Comparison of ENCODE assay signal across 10 cellular contexts in the genomic region with DNA sequence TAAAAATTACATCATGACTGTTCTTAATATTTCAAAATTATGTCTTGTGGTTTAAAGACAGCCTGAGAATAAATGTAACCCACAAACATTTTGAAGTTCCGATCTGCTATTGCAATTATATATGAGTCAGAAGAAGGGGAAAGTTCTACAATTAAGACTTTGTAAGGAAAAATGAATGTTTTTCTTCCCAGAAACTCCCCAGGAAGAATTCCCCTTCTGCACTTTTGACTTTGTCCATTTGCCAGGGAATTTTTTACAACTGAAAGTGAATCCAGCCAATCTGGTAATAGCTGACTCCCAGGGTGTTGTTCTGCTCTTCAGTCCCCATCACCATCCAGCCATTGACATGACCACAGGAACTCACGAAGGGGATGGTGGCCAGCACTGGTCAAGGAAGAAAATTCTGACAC.
A peak's percentile ranks its signal among the peaks of the same experiment; 100 is the strongest.
DNase-seq lines count a peak whose midpoint lies in the region; ATAC-seq, FAIRE-seq and TF ChIP-seq lines count a peak whose summit lies in the region.
"Had no signal": no experiment of that assay in that cellular context is flagged by ENCODE, and none has a peak within 500 bp of the region (broad histone marks: within the 10 kb centered on the region; RNA-seq: fewer than 3 reads in every experiment).

No MANE protein-coding gene starts in this region.

- peak overlapping the region; percentile 22 for H3K4me3 Mint-ChIP-seq in chondrocyte (ENCODE audit: unreplicated experiment)
- H3K4me3 Mint-ChIP-seq: brain had no signal

- H3K9me3 ChIP-seq in liver (ENCODE audit: control insufficient read depth in 4 of 4, low read length in 3 of 4) (no peaks in the 10 kb centered on the region), HepG2 (ENCODE audit: low read length) (no peaks in the 10 kb centered on the region)

- no TSS peak for BruUV-seq in HepG2 (replicated peaks; lab: Mats Ljungman, UMichigan)

- FAIRE-seq in HepG2 (lab: Jason Lieb, UNC) = no peak

- H3K27me3 ChIP-seq in liver (ENCODE audit: control insufficient read depth in 4 of 4, insufficient read depth in 4 of 4, low read length in 3 of 4) (no peaks in the 10 kb centered on the region), HepG2 (ENCODE audit: control insufficient read depth in 1 of 2, insufficient read depth in 2 of 2, low read length in 2 of 2) (no peaks in the 10 kb centered on the region; a peak in 1 of 5 replicates)

- intact Hi-C loops in HepG2 (cut with micrococcal nuclease; ENCODE audit: unreplicated experiment) = no loop called here

- no peaks in the 10 kb centered on the region for H3K36me3 ChIP-seq in liver (ENCODE audit: control insufficient read depth in 4 of 4, insufficient read depth in 3 of 4, low read depth in 1 of 4, low read length in 3 of 4)
- H3K36me3 ChIP-seq in HepG2 (replicated peaks in 1 of 2; ENCODE audit: control insufficient read depth in 1 of 2, insufficient read depth in 2 of 2, low read length in 2 of 2) = no peaks in the 10 kb centered on the region

- TF ChIP-seq CTCF in liver (IDR thresholded peaks at IDR 0.05; ENCODE audit: low read depth, low read length, missing input control) (no peak), HepG2 (CRISPR knock-in tag; IDR thresholded peaks at IDR 0.05) (no peak), chondrocyte (IDR thresholded peaks at IDR 0.05) (no peak)

- no peaks in the 10 kb centered on the region for H3K27me3 Mint-ChIP-seq in chondrocyte (ENCODE audit: low read depth)

- CTCF ChIA-PET in HepG2 (lab: Yijun Ruan, JAX; ENCODE audit: low intra/inter-chr PET ratio, low total read pairs) = no interaction called here

- H3K27ac ChIP-seq in liver (ENCODE audit: low read depth in 1 of 2, low read length in 2 of 2) = peak overlapping the region in 1 of 2 donors; percentile 23
- no peak overlapping the region for H3K27ac ChIP-seq in HepG2 (ENCODE audit: extremely low read length, insufficient read depth, low read length)

- no peak overlapping the region for H3K4me2 ChIP-seq in HepG2 (ENCODE audit: low read depth, low read length)

- H3K79me2 ChIP-seq in HepG2 (ENCODE audit: insufficient read depth, low read length) = no peaks in the 10 kb centered on the region

- no peak for TF ChIP-seq EP300 in HepG2 (IDR thresholded peaks at IDR 0.05; ENCODE audit: low read depth in 2 of 2, low read length in 2 of 2)
- TF ChIP-seq EP300 in HepG2 (CRISPR knock-in tag; IDR thresholded peaks at IDR 0.05; ENCODE audit: borderline replicate concordance) = no peak

- H2AFZ ChIP-seq in HepG2 (ENCODE audit: low read length) = no peak overlapping the region

- peak overlapping the region; percentile 97 for H3K27ac Mint-ChIP-seq in chondrocyte (ENCODE audit: unreplicated experiment)

- H3K4me1 ChIP-seq in liver (ENCODE audit: control insufficient read depth in 4 of 4, insufficient read depth in 4 of 4, low read length in 3 of 4) = peaks cover 0 to 3% (median 0%) of the 10 kb centered on the region in 4 donors
- no peaks in the 10 kb centered on the region for H3K4me1 ChIP-seq in HepG2 (ENCODE audit: insufficient read depth, low read length)

- ATAC-seq in HepG2 = no peak

- H3K9ac ChIP-seq in liver (ENCODE audit: low read depth in 1 of 2, low read length in 2 of 2) (no peak overlapping the region), HepG2 (ENCODE audit: insufficient read depth, low read depth, low read length) (no peak overlapping the region)

- H3K9me3 Mint-ChIP-seq in chondrocyte (ENCODE audit: low read depth) = no peaks in the 10 kb centered on the region
- H3K9me3 Mint-ChIP-seq: brain had no signal

- DNase-seq in HepG2 (ENCODE audit: low spot score) (no peak), chondrocyte (ENCODE audit: low spot score) (no peak), lung microvascular endothelial cell (ENCODE audit: low read depth in 2 of 2) (peak; percentile 29 to 62), D341Med (ENCODE audit: low spot score) (no peak), HuH-7 (ENCODE audit: low spot score) (no peak), NCI-H1417 (lab: John Stamatoyannopoulos, UW) (no peak)
- no peak for DNase-seq in activated CD4-positive, alpha-beta T cell treated with anti-CD3 and anti-CD28 coated beads for 48 hours
- DNase-seq: activated CD4-positive, CD25-positive, alpha-beta regulatory T cell had no signal

- in situ Hi-C loops in HepG2 (cut with HindIII; ENCODE audit: extremely low pct_ligation_motif_present, low pct_unique_long_range_greater_than_20kb) = no loop called here

- TF ChIP-seq POLR2A in HepG2 (IDR thresholded peaks at IDR 0.05; ENCODE audit: insufficient read depth in 1 of 2, low read depth in 2 of 2, low read length in 2 of 2) = no peak

- peaks cover 40% of the 10 kb centered on the region for H3K4me1 Mint-ChIP-seq in chondrocyte (ENCODE audit: low read depth)

- TF ChIP-seq RAD21 in liver (IDR thresholded peaks at IDR 0.05) (no peak), HepG2 (CRISPR knock-in tag; IDR thresholded peaks at IDR 0.05) (no peak)

- H3K4me3 ChIP-seq in liver (ENCODE audit: low read depth in 1 of 3, low read length in 3 of 3) (no peak overlapping the region), HepG2 (replicated peaks in 1 of 3; ENCODE audit: insufficient read depth in 1 of 3, low read depth in 2 of 3, low read length in 3 of 3) (no peak overlapping the region)

- no peaks in the 10 kb centered on the region for H4K20me1 ChIP-seq in HepG2 (ENCODE audit: insufficient read depth, low read length)

- WGBS in liver = 36% methylated on average over 2 of the region's 2 CpGs
- WGBS in HepG2 (ENCODE audit: low lambda C conversion rate) = 29% methylated on average over 2 of the region's 2 CpGs

- no peaks in the 10 kb centered on the region for H3K36me3 Mint-ChIP-seq in chondrocyte (ENCODE audit: low read depth)
- H3K36me3 Mint-ChIP-seq: brain had no signal

- POLR2A ChIA-PET in HepG2 (lab: Yijun Ruan, JAX) = no interaction called here

TF ChIP-seq in liver, 16 proteins besides CTCF, POLR2A, EP300 and RAD21 (continues in another document):
- TF ChIP-seq JUND (IDR thresholded peaks at IDR 0.05) (no peak), ATF3 (IDR thresholded peaks at IDR 0.05) (no peak), RXRA (IDR thresholded peaks at IDR 0.05) (no peak), NR2F2 (IDR thresholded peaks at IDR 0.05) (peak; percentile 19)
- TF ChIP-seq, protein P1, sequence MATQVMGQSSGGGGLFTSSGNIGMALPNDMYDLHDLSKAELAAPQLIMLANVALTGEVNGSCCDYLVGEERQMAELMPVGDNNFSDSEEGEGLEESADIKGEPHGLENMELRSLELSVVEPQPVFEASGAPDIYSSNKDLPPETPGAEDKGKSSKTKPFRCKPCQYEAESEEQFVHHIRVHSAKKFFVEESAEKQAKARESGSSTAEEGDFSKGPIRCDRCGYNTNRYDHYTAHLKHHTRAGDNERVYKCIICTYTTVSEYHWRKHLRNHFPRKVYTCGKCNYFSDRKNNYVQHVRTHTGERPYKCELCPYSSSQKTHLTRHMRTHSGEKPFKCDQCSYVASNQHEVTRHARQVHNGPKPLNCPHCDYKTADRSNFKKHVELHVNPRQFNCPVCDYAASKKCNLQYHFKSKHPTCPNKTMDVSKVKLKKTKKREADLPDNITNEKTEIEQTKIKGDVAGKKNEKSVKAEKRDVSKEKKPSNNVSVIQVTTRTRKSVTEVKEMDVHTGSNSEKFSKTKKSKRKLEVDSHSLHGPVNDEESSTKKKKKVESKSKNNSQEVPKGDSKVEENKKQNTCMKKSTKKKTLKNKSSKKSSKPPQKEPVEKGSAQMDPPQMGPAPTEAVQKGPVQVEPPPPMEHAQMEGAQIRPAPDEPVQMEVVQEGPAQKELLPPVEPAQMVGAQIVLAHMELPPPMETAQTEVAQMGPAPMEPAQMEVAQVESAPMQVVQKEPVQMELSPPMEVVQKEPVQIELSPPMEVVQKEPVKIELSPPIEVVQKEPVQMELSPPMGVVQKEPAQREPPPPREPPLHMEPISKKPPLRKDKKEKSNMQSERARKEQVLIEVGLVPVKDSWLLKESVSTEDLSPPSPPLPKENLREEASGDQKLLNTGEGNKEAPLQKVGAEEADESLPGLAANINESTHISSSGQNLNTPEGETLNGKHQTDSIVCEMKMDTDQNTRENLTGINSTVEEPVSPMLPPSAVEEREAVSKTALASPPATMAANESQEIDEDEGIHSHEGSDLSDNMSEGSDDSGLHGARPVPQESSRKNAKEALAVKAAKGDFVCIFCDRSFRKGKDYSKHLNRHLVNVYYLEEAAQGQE (IDR thresholded peaks at IDR 0.05) = peak; percentile 58

TF ChIP-seq in HepG2, 621 proteins besides CTCF, POLR2A, EP300 and RAD21 (continues in another document):
- TF ChIP-seq, protein P2, sequence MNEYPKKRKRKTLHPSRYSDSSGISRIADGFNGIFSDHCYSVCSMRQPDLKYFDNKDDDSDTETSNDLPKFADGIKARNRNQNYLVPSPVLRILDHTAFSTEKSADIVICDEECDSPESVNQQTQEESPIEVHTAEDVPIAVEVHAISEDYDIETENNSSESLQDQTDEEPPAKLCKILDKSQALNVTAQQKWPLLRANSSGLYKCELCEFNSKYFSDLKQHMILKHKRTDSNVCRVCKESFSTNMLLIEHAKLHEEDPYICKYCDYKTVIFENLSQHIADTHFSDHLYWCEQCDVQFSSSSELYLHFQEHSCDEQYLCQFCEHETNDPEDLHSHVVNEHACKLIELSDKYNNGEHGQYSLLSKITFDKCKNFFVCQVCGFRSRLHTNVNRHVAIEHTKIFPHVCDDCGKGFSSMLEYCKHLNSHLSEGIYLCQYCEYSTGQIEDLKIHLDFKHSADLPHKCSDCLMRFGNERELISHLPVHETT (CRISPR knock-in tag; conservative IDR thresholded peaks at IDR 0.05) = no peak
- no peak for TF ChIP-seq HOXD1 (CRISPR knock-in tag; IDR thresholded peaks at IDR 0.05)
- TF ChIP-seq RBFOX2 (IDR thresholded peaks at IDR 0.05; ENCODE audit: low read depth, low read length) = no peak
- no peak for TF ChIP-seq KAT8 (CRISPR knock-in tag; IDR thresholded peaks at IDR 0.05)
- TF ChIP-seq ZNF781 (CRISPR knock-in tag; IDR thresholded peaks at IDR 0.05; ENCODE audit: borderline replicate concordance, not compliant biosample characterization) = no peak

Comparison
In these comparisons a context has a peak if more than half of its experiments do, and no peak if none do; other contexts are left out.
1. DNase-seq: peak in lung microvascular endothelial cell (2 of 2); none in HepG2 (single experiment), chondrocyte (single experiment), D341Med (single experiment), HuH-7 (single experiment), NCI-H1417 (0 of 3) and activated CD4-positive, alpha-beta T cell treated with anti-CD3 and anti-CD28 coated beads for 48 hours (single experiment).